In the genomic region with DNA sequence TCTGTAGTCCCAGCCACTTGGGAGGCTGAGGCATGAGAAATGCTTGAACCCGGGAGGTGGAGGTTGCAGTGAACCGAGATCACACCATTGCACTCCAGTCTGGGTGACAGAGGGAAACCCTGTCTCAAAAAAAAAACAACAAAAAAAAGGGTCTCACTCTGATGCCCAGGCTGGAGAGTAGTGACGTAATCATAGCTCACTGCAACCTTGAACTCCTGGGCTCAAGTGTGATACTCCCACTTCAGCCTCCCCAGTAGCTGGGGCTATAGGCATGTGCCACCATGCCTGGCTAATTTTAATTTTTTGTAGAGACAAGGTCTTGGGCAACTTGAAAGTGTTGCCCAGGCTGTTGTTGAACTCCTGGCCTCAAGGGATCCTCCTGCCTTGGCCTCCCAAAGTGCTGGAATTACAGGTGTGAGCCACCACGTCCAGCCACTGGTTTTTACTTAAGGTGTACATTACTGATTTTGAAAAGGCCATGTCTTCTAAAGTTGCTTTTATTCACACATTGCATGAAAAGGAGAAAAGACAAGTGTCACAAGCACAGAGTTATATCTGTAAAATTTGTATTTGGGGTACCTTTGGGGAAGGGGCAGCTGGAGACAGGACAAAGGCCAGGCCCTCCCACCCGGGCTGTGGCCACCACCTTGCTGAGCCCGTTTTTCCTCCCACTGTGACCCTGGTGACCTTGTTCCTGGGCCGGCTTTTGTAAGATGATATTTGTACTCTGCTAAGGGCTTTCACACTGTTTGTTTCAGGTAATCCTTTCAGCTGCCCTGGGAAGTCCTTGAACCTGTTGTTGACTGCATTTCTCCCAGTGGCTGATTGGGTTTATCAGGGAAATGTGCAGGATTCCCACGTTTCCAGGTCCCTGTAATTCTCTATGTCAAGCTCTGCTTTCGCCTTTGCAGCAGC, we compare ENCODE assay signal across 1 cellular context.
A peak's percentile ranks its signal among the peaks of the same experiment; 100 is the strongest.
TF ChIP-seq lines count a peak whose summit lies in the region.

No MANE protein-coding gene starts in this region.

TF ChIP-seq in K562, 482 proteins besides CTCF, POLR2A, EP300 and RAD21:
- TF ChIP-seq POLR2G (IDR thresholded peaks at IDR 0.05; ENCODE audit: low read depth, low read length) (no peak), NFIX (CRISPR knock-in tag; IDR thresholded peaks at IDR 0.05; ENCODE audit: low read depth) (no peak), ESRRA (IDR thresholded peaks at IDR 0.05; ENCODE audit: borderline replicate concordance, low read depth) (peak; percentile 41; the same call in 1 of the 2 replicates), DNMT1 (IDR thresholded peaks at IDR 0.05) (no peak), MYNN (IDR thresholded peaks at IDR 0.05) (no peak), MYNN (CRISPR knock-in tag; IDR thresholded peaks at IDR 0.05) (no peak), CEBPB (tag; IDR thresholded peaks at IDR 0.05) (0 out of 2 replicates have a peak, but pooled peaks have one; percentile 19), ZNF121 (CRISPR knock-in tag; conservative IDR thresholded peaks at IDR 0.05) (peak; percentile 28; the same call in 1 of the 2 replicates), TAL1 (IDR thresholded peaks at IDR 0.05) (no peak), ZBTB2 (IDR thresholded peaks at IDR 0.05) (no peak), CREM (IDR thresholded peaks at IDR 0.05; ENCODE audit: low read depth) (no peak), KLF6 (CRISPR knock-in tag; IDR thresholded peaks at IDR 0.05; ENCODE audit: borderline replicate concordance) (no peak), CBX5 (IDR thresholded peaks at IDR 0.05; ENCODE audit: borderline replicate concordance, low read depth) (no peak), ZBTB40 (IDR thresholded peaks at IDR 0.05) (no peak), ZBTB40 (CRISPR knock-in tag; IDR thresholded peaks at IDR 0.05) (no peak), TRIM28 (IDR thresholded peaks at IDR 0.05) (no peak)
- TF ChIP-seq, protein P1, sequence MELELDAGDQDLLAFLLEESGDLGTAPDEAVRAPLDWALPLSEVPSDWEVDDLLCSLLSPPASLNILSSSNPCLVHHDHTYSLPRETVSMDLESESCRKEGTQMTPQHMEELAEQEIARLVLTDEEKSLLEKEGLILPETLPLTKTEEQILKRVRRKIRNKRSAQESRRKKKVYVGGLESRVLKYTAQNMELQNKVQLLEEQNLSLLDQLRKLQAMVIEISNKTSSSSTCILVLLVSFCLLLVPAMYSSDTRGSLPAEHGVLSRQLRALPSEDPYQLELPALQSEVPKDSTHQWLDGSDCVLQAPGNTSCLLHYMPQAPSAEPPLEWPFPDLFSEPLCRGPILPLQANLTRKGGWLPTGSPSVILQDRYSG (tag; conservative IDR thresholded peaks at IDR 0.05; ENCODE audit: low read depth), result no peak
- TF ChIP-seq, protein P2, sequence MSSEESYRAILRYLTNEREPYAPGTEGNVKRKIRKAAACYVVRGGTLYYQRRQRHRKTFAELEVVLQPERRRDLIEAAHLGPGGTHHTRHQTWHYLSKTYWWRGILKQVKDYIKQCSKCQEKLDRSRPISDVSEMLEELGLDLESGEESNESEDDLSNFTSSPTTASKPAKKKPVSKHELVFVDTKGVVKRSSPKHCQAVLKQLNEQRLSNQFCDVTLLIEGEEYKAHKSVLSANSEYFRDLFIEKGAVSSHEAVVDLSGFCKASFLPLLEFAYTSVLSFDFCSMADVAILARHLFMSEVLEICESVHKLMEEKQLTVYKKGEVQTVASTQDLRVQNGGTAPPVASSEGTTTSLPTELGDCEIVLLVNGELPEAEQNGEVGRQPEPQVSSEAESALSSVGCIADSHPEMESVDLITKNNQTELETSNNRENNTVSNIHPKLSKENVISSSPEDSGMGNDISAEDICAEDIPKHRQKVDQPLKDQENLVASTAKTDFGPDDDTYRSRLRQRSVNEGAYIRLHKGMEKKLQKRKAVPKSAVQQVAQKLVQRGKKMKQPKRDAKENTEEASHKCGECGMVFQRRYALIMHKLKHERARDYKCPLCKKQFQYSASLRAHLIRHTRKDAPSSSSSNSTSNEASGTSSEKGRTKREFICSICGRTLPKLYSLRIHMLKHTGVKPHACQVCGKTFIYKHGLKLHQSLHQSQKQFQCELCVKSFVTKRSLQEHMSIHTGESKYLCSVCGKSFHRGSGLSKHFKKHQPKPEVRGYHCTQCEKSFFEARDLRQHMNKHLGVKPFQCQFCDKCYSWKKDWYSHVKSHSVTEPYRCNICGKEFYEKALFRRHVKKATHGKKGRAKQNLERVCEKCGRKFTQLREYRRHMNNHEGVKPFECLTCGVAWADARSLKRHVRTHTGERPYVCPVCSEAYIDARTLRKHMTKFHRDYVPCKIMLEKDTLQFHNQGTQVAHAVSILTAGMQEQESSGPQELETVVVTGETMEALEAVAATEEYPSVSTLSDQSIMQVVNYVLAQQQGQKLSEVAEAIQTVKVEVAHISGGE (CRISPR knock-in tag; IDR thresholded peaks at IDR 0.05), result no peak
- TF ChIP-seq, protein P3, sequence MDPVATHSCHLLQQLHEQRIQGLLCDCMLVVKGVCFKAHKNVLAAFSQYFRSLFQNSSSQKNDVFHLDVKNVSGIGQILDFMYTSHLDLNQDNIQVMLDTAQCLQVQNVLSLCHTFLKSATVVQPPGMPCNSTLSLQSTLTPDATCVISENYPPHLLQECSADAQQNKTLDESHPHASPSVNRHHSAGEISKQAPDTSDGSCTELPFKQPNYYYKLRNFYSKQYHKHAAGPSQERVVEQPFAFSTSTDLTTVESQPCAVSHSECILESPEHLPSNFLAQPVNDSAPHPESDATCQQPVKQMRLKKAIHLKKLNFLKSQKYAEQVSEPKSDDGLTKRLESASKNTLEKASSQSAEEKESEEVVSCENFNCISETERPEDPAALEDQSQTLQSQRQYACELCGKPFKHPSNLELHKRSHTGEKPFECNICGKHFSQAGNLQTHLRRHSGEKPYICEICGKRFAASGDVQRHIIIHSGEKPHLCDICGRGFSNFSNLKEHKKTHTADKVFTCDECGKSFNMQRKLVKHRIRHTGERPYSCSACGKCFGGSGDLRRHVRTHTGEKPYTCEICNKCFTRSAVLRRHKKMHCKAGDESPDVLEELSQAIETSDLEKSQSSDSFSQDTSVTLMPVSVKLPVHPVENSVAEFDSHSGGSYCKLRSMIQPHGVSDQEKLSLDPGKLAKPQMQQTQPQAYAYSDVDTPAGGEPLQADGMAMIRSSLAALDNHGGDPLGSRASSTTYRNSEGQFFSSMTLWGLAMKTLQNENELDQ (CRISPR knock-in tag; IDR thresholded peaks at IDR 0.05; ENCODE audit: borderline replicate concordance), result no peak
